In the genomic region with DNA sequence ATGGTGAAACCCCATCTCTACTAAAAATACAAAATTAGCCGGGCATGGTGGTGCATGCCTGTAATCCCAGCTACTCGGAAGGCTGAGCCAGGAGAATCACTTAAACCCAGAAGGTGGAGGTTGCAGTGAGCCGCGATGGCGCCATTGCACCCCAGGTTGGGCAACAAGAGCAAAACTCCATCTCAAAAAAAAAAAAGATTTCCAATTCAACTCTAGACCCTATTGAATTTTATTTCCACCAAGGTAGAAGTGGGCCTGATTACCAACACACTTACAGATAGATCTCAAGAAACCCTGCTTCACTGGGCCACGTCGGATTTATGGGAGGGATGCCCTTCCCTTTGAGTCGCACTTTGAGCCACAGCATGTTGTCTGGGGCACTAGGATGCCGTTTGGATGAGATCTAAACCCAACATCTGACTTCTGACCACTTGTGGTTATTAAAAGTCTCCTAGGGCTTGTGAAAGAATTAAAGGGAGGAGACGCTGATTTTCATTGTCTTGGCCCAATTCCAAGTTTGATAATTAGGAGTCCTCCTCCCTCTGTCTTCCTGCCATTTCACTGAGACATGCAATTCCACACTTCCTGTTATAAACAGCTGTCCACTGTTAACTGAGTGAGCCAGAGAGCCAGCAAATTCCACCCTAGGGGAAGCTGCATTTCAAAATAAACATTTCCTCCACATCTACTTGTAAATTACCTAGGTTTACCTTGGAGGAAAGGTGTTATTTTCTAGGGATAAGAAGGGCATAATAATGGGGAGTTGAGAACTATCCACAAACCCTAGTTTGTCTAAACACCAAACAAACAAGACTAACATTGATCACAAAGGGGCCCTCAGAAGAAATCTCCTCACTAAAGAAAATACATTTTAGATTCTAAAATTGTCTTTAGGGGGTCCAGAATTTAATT, we compare ENCODE assay signal across 9 cellular contexts. TPM values are rescaled to one million over a fixed set of nuclear protein-coding genes. Genes with fewer than 3 reads are reported as not detected.
DNase-seq lines count a peak whose midpoint lies in the region; ATAC-seq and TF ChIP-seq lines count a peak whose summit lies in the region.
"Had no signal": no experiment of that assay in that cellular context is flagged by ENCODE, and none has a peak within 500 bp of the region (broad histone marks: within the 10 kb centered on the region; RNA-seq: fewer than 3 reads in every experiment).

No MANE protein-coding gene starts in this region.

- POLR2A ChIA-PET in Caco-2 (lab: Charles Lee): no interaction called here

- no peak for TF ChIP-seq POLR2A in adrenal gland (IDR thresholded peaks at IDR 0.05)

- ATAC-seq in left colon (peak; percentile 89), GM21390 (IDR thresholded peaks at IDR 0.05; ENCODE audit: unreplicated experiment) (no peak)
- ATAC-seq in activated T-cell treated with anti-CD3 and anti-CD28 coated beads, Interleukin-2, amount 50 U/mL, for 4 hours: no peak

- WGBS in adrenal gland, 4 donors: 65 to 70% (median 67%) methylated on average over 8 to 10 of the region's 10 CpGs

- BruUV-seq in Caco-2 (replicated peaks; lab: Mats Ljungman, UMichigan): no TSS peak

- CTCF ChIA-PET in Caco-2 (lab: Charles Lee): no interaction called here

- H3K36me3 Mint-ChIP-seq in activated T-cell treated with anti-CD3 and anti-CD28 coated beads, Interleukin-2, amount 50 U/mL, for 4 hours (ENCODE audit: insufficient read depth): no peaks in the 10 kb centered on the region
- peaks cover 7% of the 10 kb centered on the region for H3K36me3 Mint-ChIP-seq in Caco-2 (ENCODE audit: insufficient read depth, unreplicated experiment)

- no peak overlapping the region for H3K27ac Mint-ChIP-seq in Caco-2 (ENCODE audit: unreplicated experiment)
- H3K27ac Mint-ChIP-seq: stimulated activated naive CD8-positive, alpha-beta T cell treated with anti-CD3 and anti-CD28 coated beads, Interleukin-15, Interleukin-2, amounts not matched to agents 100 ng/mL and 50 ng/mL, for 24 hours had no signal

- H3K36me3 ChIP-seq in adrenal gland (replicated peaks in 1 of 2) (no peaks in the 10 kb centered on the region), Caco-2 (ENCODE audit: control insufficient read depth, insufficient read depth, low read length) (no peaks in the 10 kb centered on the region)

- intact Hi-C loops in adrenal gland (cut with DNase I) (no loop called here), left colon (cut with DNase I, micrococcal nuclease) (no loop called here), Caco-2 (cut with micrococcal nuclease; ENCODE audit: unreplicated experiment) (no loop called here)

- no peak overlapping the region for H3K4me3 Mint-ChIP-seq in activated T-cell treated with anti-CD3 and anti-CD28 coated beads, Interleukin-2, amount 50 U/mL, for 4 hours
- H3K4me3 Mint-ChIP-seq in Caco-2 (ENCODE audit: unreplicated experiment): no peak overlapping the region
- H3K4me3 Mint-ChIP-seq: stimulated activated naive CD8-positive, alpha-beta T cell treated with anti-CD3 and anti-CD28 coated beads, Interleukin-15, Interleukin-2, amounts not matched to agents 100 ng/mL and 50 ng/mL, for 24 hours had no signal

- H3K4me3 ChIP-seq in adrenal gland: no peak overlapping the region
- no peak overlapping the region for H3K4me3 ChIP-seq in Caco-2 (ENCODE audit: low read depth, low read length)

- TF ChIP-seq CTCF in adrenal gland (IDR thresholded peaks at IDR 0.05) (no peak), Caco-2 (IDR thresholded peaks at IDR 0.05; ENCODE audit: insufficient read depth in 1 of 2, low read depth in 1 of 2, low read length in 1 of 2, severe bottlenecking in 1 of 2, unreplicated experiment in 1 of 2) (no peak)

- H3K9me3 ChIP-seq in adrenal gland (replicated peaks in 1 of 3) (no peaks in the 10 kb centered on the region), Caco-2 (no peaks in the 10 kb centered on the region)

- peak overlapping the region in 3 of 5 donors; percentile 8 to 50 (median 49) for H3K27ac ChIP-seq in adrenal gland

- peaks cover 7% of the 10 kb centered on the region for H3K4me1 Mint-ChIP-seq in activated T-cell treated with anti-CD3 and anti-CD28 coated beads, Interleukin-2, amount 50 U/mL, for 4 hours (ENCODE audit: low read depth)
- peaks cover 6% of the 10 kb centered on the region for H3K4me1 Mint-ChIP-seq in Caco-2 (ENCODE audit: low read depth, unreplicated experiment)

- H3K27me3 Mint-ChIP-seq in activated T-cell treated with anti-CD3 and anti-CD28 coated beads, Interleukin-2, amount 50 U/mL, for 4 hours (ENCODE audit: low read depth): peaks cover 8% of the 10 kb centered on the region
- H3K27me3 Mint-ChIP-seq in Caco-2 (ENCODE audit: insufficient read depth, unreplicated experiment): no peaks in the 10 kb centered on the region
- H3K27me3 Mint-ChIP-seq: stimulated activated naive CD8-positive, alpha-beta T cell treated with anti-CD3 and anti-CD28 coated beads, Interleukin-15, Interleukin-2, amounts not matched to agents 100 ng/mL and 50 ng/mL, for 24 hours had no signal

- no peaks in the 10 kb centered on the region for H3K9me3 Mint-ChIP-seq in activated T-cell treated with anti-CD3 and anti-CD28 coated beads, Interleukin-2, amount 50 U/mL, for 4 hours
- H3K9me3 Mint-ChIP-seq in Caco-2 (ENCODE audit: unreplicated experiment): no peaks in the 10 kb centered on the region
- H3K9me3 Mint-ChIP-seq: stimulated activated naive CD8-positive, alpha-beta T cell treated with anti-CD3 and anti-CD28 coated beads, Interleukin-15, Interleukin-2, amounts not matched to agents 100 ng/mL and 50 ng/mL, for 24 hours had no signal

- H3K4me1 ChIP-seq in adrenal gland (replicated peaks in 1 of 2) (peaks cover 0 to 12% of the 10 kb centered on the region in 2 donors), Caco-2 (no peaks in the 10 kb centered on the region)

- no peaks in the 10 kb centered on the region for H3K27me3 ChIP-seq in adrenal gland
- H3K27me3 ChIP-seq in Caco-2 (replicated peaks; ENCODE audit: control insufficient read depth, insufficient read depth, low read length): no peaks in the 10 kb centered on the region

- DNase-seq in CD1c-positive myeloid dendritic cell (ENCODE audit: extremely low spot score): peak; percentile 39
- peak; percentile 75 to 98 (median 79) for DNase-seq in NCI-H1417 (lab: John Stamatoyannopoulos, UW)
- DNase-seq in adrenal gland: peak in 3 of 7 donors; percentile 21 to 52 (median 39)
- DNase-seq in left colon: peak; percentile 31 to 40
- DNase-seq in activated T-cell treated with anti-CD3 and anti-CD28 coated beads, Interleukin-2, amount 50 U/mL, for 4 hours: no peak
- DNase-seq in stimulated activated CD4-positive, alpha-beta T cell treated with anti-CD3 and anti-CD28 coated beads, Interleukin-2, amount 100 ng/mL, for 24 hours: no peak
- no peak for DNase-seq in Caco-2

RNA-seq across cellular contexts. Expression of gene RERE, which starts 5.2 kb away (rescaled TPM):
- 100 to 1,000 TPM in 3 of 8 donors, 10 to 100 TPM in 5; 49.0 to 146 (median 81.4) TPM for total RNA-seq in adrenal gland
- 10 to 100 TPM; 33.4 to 75.9 (median 41.6) TPM for polyA plus RNA-seq in adrenal gland
- 100 to 1,000 TPM in 1 of 2 donors, 10 to 100 TPM in 1; 95.0 to 102 TPM for total RNA-seq in left colon
- total RNA-seq in activated T-cell treated with anti-CD3 and anti-CD28 coated beads, Interleukin-2, amount 50 U/mL, for 4 hours: 10 to 100 TPM; 40.5 to 53.4 (median 47.8) TPM
- 85.2 and 91.1 TPM in 2 replicates for total RNA-seq in Caco-2 (2022)

RNA-seq across cellular contexts. Expression of gene ENO1, which starts 55.8 kb away (rescaled TPM):
- 100 to 1,000 TPM; 419 to 751 (median 581) TPM for total RNA-seq in adrenal gland
- polyA plus RNA-seq in adrenal gland: 100 to 1,000 TPM; 142 to 815 (median 215) TPM
- total RNA-seq in left colon: 100 to 1,000 TPM; 484 to 601 TPM
- 1,000 to 10,000 TPM; 3,836 to 4,068 (median 3,869) TPM for total RNA-seq in activated T-cell treated with anti-CD3 and anti-CD28 coated beads, Interleukin-2, amount 50 U/mL, for 4 hours
- total RNA-seq in Caco-2 (2022): 934 and 1,037 TPM in 2 replicates

Comparison
In these comparisons a context has a peak if more than half of its experiments do, and no peak if none do; other contexts are left out.
1. DNase-seq: peak in CD1c-positive myeloid dendritic cell (single experiment), NCI-H1417 (3 of 3) and left colon (2 of 2); none in activated T-cell treated with anti-CD3 and anti-CD28 coated beads, Interleukin-2, amount 50 U/mL, for 4 hours (single experiment), stimulated activated CD4-positive, alpha-beta T cell treated with anti-CD3 and anti-CD28 coated beads, Interleukin-2, amount 100 ng/mL, for 24 hours (0 of 2) and Caco-2 (0 of 2).